8 cellular contexts compared by ENCODE assay signal in genomic region chr13:80339578-80339840, GRCh38. TPM values are rescaled to one million over a fixed set of nuclear protein-coding genes. Genes with fewer than 3 reads are reported as not detected.
DNase-seq lines count a peak whose midpoint lies in the region; ATAC-seq and TF ChIP-seq lines count a peak whose summit lies in the region.

No MANE protein-coding gene starts in this region.

- intact Hi-C loops in PC-3 (cut with micrococcal nuclease) (loop anchor here (1.0 to 10.0 kb wide), 3 partner anchors 115 to 563 kb away; no protein-coding TSS in a partner anchor), esophagus muscularis mucosa (cut with DNase I) (loop anchor here (10.0 kb wide), 1 partner anchor 935 kb away; the partner anchor contains the start of gene RBM26)
- intact Hi-C loops in activated naive CD4-positive, alpha-beta T cell treated with anti-CD3 and anti-CD28 coated beads for 36 hours (cut with micrococcal nuclease), result no loop called here

- peak overlapping the region; percentile 26 for H3K4me3 ChIP-seq in CD8-positive, alpha-beta memory T cell (ENCODE audit: low read length)
- H3K4me3 ChIP-seq in PC-3 (ENCODE audit: low read length) (peak overlapping the region; percentile 99), esophagus muscularis mucosa (peak overlapping the region; percentile 79 to 96 (median 88)), osteoblast (ENCODE audit: insufficient read depth, low read length) (peak overlapping the region; percentile 93)

- no peak for DNase-seq in CD8-positive, alpha-beta memory T cell
- DNase-seq in PC-3 (no peak), esophagus muscularis mucosa (ENCODE audit: extremely low spot score) (no peak), osteoblast (ENCODE audit: insufficient read length, low spot score, missing footprints) (peak; percentile 59), type B pancreatic cell (ENCODE audit: extremely low spot score, unreplicated experiment) (no peak)
- DNase-seq in activated naive CD4-positive, alpha-beta T cell treated with anti-CD3 and anti-CD28 coated beads for 36 hours, result no peak

- 0% methylated on average over 4 of the region's 4 CpGs for WGBS in esophagus muscularis mucosa

- no peaks in the 10 kb centered on the region for H3K36me3 ChIP-seq in CD8-positive, alpha-beta memory T cell (ENCODE audit: insufficient read depth, low read length)
- H3K36me3 ChIP-seq in PC-3 (ENCODE audit: low read depth, low read length) (peaks cover 18% of the 10 kb centered on the region), esophagus muscularis mucosa (peaks cover 8 to 30% (median 13%) of the 10 kb centered on the region in 4 donors), osteoblast (ENCODE audit: insufficient read depth, low read length) (peaks cover 16% of the 10 kb centered on the region)

- H3K36me3 Mint-ChIP-seq in CD8-positive, alpha-beta memory T cell, result no peaks in the 10 kb centered on the region
- H3K36me3 Mint-ChIP-seq in activated naive CD4-positive, alpha-beta T cell treated with anti-CD3 and anti-CD28 coated beads for 36 hours (ENCODE audit: low read depth), result no peaks in the 10 kb centered on the region
- H3K36me3 Mint-ChIP-seq in type B pancreatic cell, result peaks cover 22% of the 10 kb centered on the region

- POLR2A ChIA-PET in CD8-positive, alpha-beta memory T cell (lab: Charles Lee), result no interaction called here
- POLR2A ChIA-PET in PC-3 (lab: Charles Lee; ENCODE audit: unreplicated experiment), result interaction anchor here (0.6 to 0.7 kb wide), 2 partner anchors 253 to 254 kb away, joined by 3 read pairs; no protein-coding TSS in a partner anchor

- H3K27me3 Mint-ChIP-seq in CD8-positive, alpha-beta memory T cell, result peaks cover 12 to 32% of the 10 kb centered on the region in 2 donors
- H3K27me3 Mint-ChIP-seq in activated naive CD4-positive, alpha-beta T cell treated with anti-CD3 and anti-CD28 coated beads for 36 hours (ENCODE audit: low read depth), result peaks cover 39% of the 10 kb centered on the region
- peaks cover under 1% of the 10 kb centered on the region for H3K27me3 Mint-ChIP-seq in type B pancreatic cell

- H3K4me2 ChIP-seq in PC-3 (ENCODE audit: low read length) (peak overlapping the region; percentile 93), osteoblast (ENCODE audit: insufficient read depth, low read length) (peak overlapping the region; percentile 89)

- no peaks in the 10 kb centered on the region for H3K9me3 ChIP-seq in CD8-positive, alpha-beta memory T cell (ENCODE audit: low read length)
- H3K9me3 ChIP-seq in PC-3 (ENCODE audit: low read length) (no peaks in the 10 kb centered on the region), esophagus muscularis mucosa (no peaks in the 10 kb centered on the region), osteoblast (ENCODE audit: low read depth, low read length) (no peaks in the 10 kb centered on the region)

- peak overlapping the region; percentile 57 for H3K27ac ChIP-seq in CD8-positive, alpha-beta memory T cell (ENCODE audit: low read depth, low read length)
- H3K27ac ChIP-seq in PC-3 (ENCODE audit: low read length) (peak overlapping the region; percentile 91), esophagus muscularis mucosa (replicated peaks in 1 of 4) (peak overlapping the region; percentile 89 to 94 (median 91)), osteoblast (ENCODE audit: low read depth, low read length) (peak overlapping the region; percentile 96)

- ATAC-seq in PC-3, result no peak
- no peak for ATAC-seq in HG03442 (IDR thresholded peaks at IDR 0.05; ENCODE audit: unreplicated experiment)
- ATAC-seq in HG03469 (IDR thresholded peaks at IDR 0.05; ENCODE audit: unreplicated experiment), result no peak

- H3K79me2 ChIP-seq in PC-3 (ENCODE audit: low read length) (peaks cover 63% of the 10 kb centered on the region), osteoblast (ENCODE audit: insufficient read depth, low read length) (peaks cover 62% of the 10 kb centered on the region)

- peaks cover 12% of the 10 kb centered on the region for H3K27me3 ChIP-seq in CD8-positive, alpha-beta memory T cell (ENCODE audit: insufficient read depth, low read length, poor library complexity, severe bottlenecking)
- H3K27me3 ChIP-seq in PC-3 (ENCODE audit: low read length) (no peaks in the 10 kb centered on the region), esophagus muscularis mucosa (no peaks in the 10 kb centered on the region), osteoblast (ENCODE audit: insufficient read depth, low read length) (no peaks in the 10 kb centered on the region)

- peak overlapping the region; percentile 99 for H3K9ac ChIP-seq in PC-3 (ENCODE audit: low read length)

- no peaks in the 10 kb centered on the region for H3K9me2 ChIP-seq in PC-3 (replicated peaks; ENCODE audit: low read length)

- TF ChIP-seq EP300 in esophagus muscularis mucosa (IDR thresholded peaks at IDR 0.05), result no peak

- peaks cover 8% of the 10 kb centered on the region for H3K4me1 ChIP-seq in CD8-positive, alpha-beta memory T cell (ENCODE audit: insufficient read depth, low read length)
- H3K4me1 ChIP-seq in PC-3 (ENCODE audit: insufficient read depth, low read length), result peaks cover 35% of the 10 kb centered on the region
- H3K4me1 ChIP-seq in esophagus muscularis mucosa, result peaks cover 21 to 42% (median 37%) of the 10 kb centered on the region in 4 donors
- peaks cover 29% of the 10 kb centered on the region for H3K4me1 ChIP-seq in osteoblast (ENCODE audit: insufficient read depth, low read length)

- peaks cover 55% of the 10 kb centered on the region for H4K20me1 ChIP-seq in PC-3 (ENCODE audit: low read length)
- H4K20me1 ChIP-seq in osteoblast (ENCODE audit: insufficient read depth, low read length), result peaks cover 41% of the 10 kb centered on the region

- TSS peak; percentile 68 for BruUV-seq in PC-3 (replicated peaks; lab: Mats Ljungman, UMichigan)

- H3K9me3 Mint-ChIP-seq in CD8-positive, alpha-beta memory T cell, result no peaks in the 10 kb centered on the region
- no peaks in the 10 kb centered on the region for H3K9me3 Mint-ChIP-seq in activated naive CD4-positive, alpha-beta T cell treated with anti-CD3 and anti-CD28 coated beads for 36 hours
- no peaks in the 10 kb centered on the region for H3K9me3 Mint-ChIP-seq in type B pancreatic cell

- no peaks in the 10 kb centered on the region for H3F3A ChIP-seq in PC-3 (ENCODE audit: low read length, unreplicated experiment)

- no peak overlapping the region for H2AFZ ChIP-seq in PC-3 (ENCODE audit: low read length)
- peak overlapping the region; percentile 29 for H2AFZ ChIP-seq in osteoblast (ENCODE audit: low read length)

- no peak for TF ChIP-seq CTCF in PC-3 (conservative IDR thresholded peaks at IDR 0.05; ENCODE audit: low read depth, low read length)
- no peak for TF ChIP-seq CTCF in esophagus muscularis mucosa (IDR thresholded peaks at IDR 0.05)
- TF ChIP-seq CTCF in osteoblast (IDR thresholded peaks at IDR 0.05; ENCODE audit: extremely low read depth, low read depth, low read length), result no peak
- TF ChIP-seq CTCF in type B pancreatic cell (conservative IDR thresholded peaks at IDR 0.05), result no peak

- no peak for TF ChIP-seq POLR2A in esophagus muscularis mucosa (IDR thresholded peaks at IDR 0.05; ENCODE audit: low read depth)

- H3K27ac Mint-ChIP-seq in CD8-positive, alpha-beta memory T cell, result no peak overlapping the region
- H3K27ac Mint-ChIP-seq in activated naive CD4-positive, alpha-beta T cell treated with anti-CD3 and anti-CD28 coated beads for 36 hours, result no peak overlapping the region
- H3K27ac Mint-ChIP-seq in type B pancreatic cell, result no peak overlapping the region

- no peak overlapping the region for H3K4me3 Mint-ChIP-seq in CD8-positive, alpha-beta memory T cell
- no peak overlapping the region for H3K4me3 Mint-ChIP-seq in activated naive CD4-positive, alpha-beta T cell treated with anti-CD3 and anti-CD28 coated beads for 36 hours
- no peak overlapping the region for H3K4me3 Mint-ChIP-seq in type B pancreatic cell

- H3K4me1 Mint-ChIP-seq in CD8-positive, alpha-beta memory T cell, result peaks cover 12 to 24% (median 23%) of the 10 kb centered on the region in 3 donors
- peaks cover 8% of the 10 kb centered on the region for H3K4me1 Mint-ChIP-seq in activated naive CD4-positive, alpha-beta T cell treated with anti-CD3 and anti-CD28 coated beads for 36 hours (ENCODE audit: low read depth)
- peaks cover 38% of the 10 kb centered on the region for H3K4me1 Mint-ChIP-seq in type B pancreatic cell (ENCODE audit: unreplicated experiment)

- CTCF ChIA-PET in CD8-positive, alpha-beta memory T cell (lab: Charles Lee), result interaction anchor here (1.3 kb wide), 1 partner anchor 10 kb away, joined by 3 read pairs; no protein-coding TSS in a partner anchor
- CTCF ChIA-PET in PC-3 (lab: Charles Lee), result no interaction called here
- CTCF ChIA-PET in activated naive CD4-positive, alpha-beta T cell treated with anti-CD3 and anti-CD28 coated beads for 36 hours (lab: Charles Lee), result interaction anchor here (0.7 to 0.9 kb wide), 3 partner anchors 98 to 852 kb away, joined by 3 to 6 read pairs (median 4); no protein-coding TSS in a partner anchor

RNA-seq across cellular contexts. Expression of gene SPRY2, which starts 1.4 kb away (rescaled TPM):
- total RNA-seq in CD8-positive, alpha-beta memory T cell, result 1 to 10 TPM in 1 of 2 experiments, under 1 TPM in 1; 0.91 to 1.1 TPM
- 10.5 TPM for polyA plus RNA-seq in CD8-positive, alpha-beta memory T cell
- 16.5 and 19.0 TPM in 2 replicates for total RNA-seq in PC-3 (2014; rRNA removed)
- total RNA-seq in esophagus muscularis mucosa, result 10 to 100 TPM; 44.3 to 46.1 (median 44.7) TPM
- total RNA-seq in osteoblast, result 5.0 and 6.5 TPM in 2 replicates
- under 1 TPM; 0.26 to 0.44 TPM for total RNA-seq in activated naive CD4-positive, alpha-beta T cell treated with anti-CD3 and anti-CD28 coated beads for 36 hours
- total RNA-seq in type B pancreatic cell (ENCODE audit: low replicate concordance), result 48.3 and 48.7 TPM in 2 replicates

Comparison
In these comparisons a context has a peak if more than half of its experiments do, and no peak if none do; other contexts are left out.
1. H3K4me3 ChIP-seq: peak in every context shown above with its lines; median percentile 99 in PC-3; 93 in osteoblast; 88 in esophagus muscularis mucosa; 26 in CD8-positive, alpha-beta memory T cell.